Comparison of ENCODE assay signal across 9 cellular contexts in genomic region chr7:75420152-75420551, GRCh38. TPM values are rescaled to one million over a fixed set of nuclear protein-coding genes. Genes with fewer than 3 reads are reported as not detected.
DNase-seq lines count a peak whose midpoint lies in the region; ATAC-seq and TF ChIP-seq lines count a peak whose summit lies in the region.
"Not testable (repeated sequence)": the region's sequence is repeated elsewhere in the genome, so short reads cannot be mapped to it uniquely, and the experiment has no call there.
"Had no signal": no experiment of that assay in that cellular context is flagged by ENCODE, and none has a peak within 500 bp of the region (broad histone marks: within the 10 kb centered on the region; RNA-seq: fewer than 3 reads in every experiment).

No MANE protein-coding gene starts in this region.

- not testable (repeated sequence) for H3K9me3 Mint-ChIP-seq in CD4-positive, alpha-beta T cell; activated CD4-positive, alpha-beta T cell treated with anti-CD3 and anti-CD28 coated beads, Interleukin-2, amount 10 ng/mL, durations not matched to agents 24 days and 14 days; activated T-helper 1 cell treated with anti-CD3 and anti-CD28 coated beads, Interleukin-12 subunit alpha, Interleukin-12 subunit beta, Interleukin-2, Interleukin-4 antibody, amounts not matched to agents 30 ng/mL and 10 ng/mL and 1 ng/mL, durations not matched to agents 14 hours and 24 hours and 36 hours; brain; immature natural killer cell; osteocyte (ENCODE audit: unreplicated experiment); stimulated activated naive B cell treated with anti-CD40 and anti-IgM and Interleukin-4, amounts not matched to agents 10 μg/mL and 1 μg/mL and 100 μg/mL, for 72 hours

- not testable (repeated sequence) for H3K27me3 ChIP-seq in CD4-positive, alpha-beta T cell (ENCODE audit: control insufficient read depth, insufficient read depth, low read length); Panc1 (ENCODE audit: control insufficient read depth, insufficient read depth, low read length)

- H3K27ac ChIP-seq in CD4-positive, alpha-beta T cell (ENCODE audit: low read depth, low read length); Panc1 (ENCODE audit: low read length): not testable (repeated sequence)

- not testable (repeated sequence) for H3K36me3 ChIP-seq in Panc1 (ENCODE audit: control insufficient read depth, insufficient read depth, low read length)

- TSS peak; percentile 9 for BruUV-seq in Panc1 (replicated peaks; lab: Mats Ljungman, UMichigan)

- H3K4me1 ChIP-seq in Panc1 (ENCODE audit: control insufficient read depth, insufficient read depth, low read length): not testable (repeated sequence)

- not testable (repeated sequence) for H3K9me3 ChIP-seq in CD4-positive, alpha-beta T cell (ENCODE audit: control insufficient read depth, low read length); Panc1 (ENCODE audit: control insufficient read depth, insufficient read depth, low read depth, low read length)

- H3K27me3 Mint-ChIP-seq in CD4-positive, alpha-beta T cell; activated CD4-positive, alpha-beta T cell treated with anti-CD3 and anti-CD28 coated beads, Interleukin-2, amount 10 ng/mL, durations not matched to agents 24 days and 14 days; activated T-helper 1 cell treated with anti-CD3 and anti-CD28 coated beads, Interleukin-12 subunit alpha, Interleukin-12 subunit beta, Interleukin-2, Interleukin-4 antibody, amounts not matched to agents 30 ng/mL and 10 ng/mL and 1 ng/mL, durations not matched to agents 14 hours and 24 hours and 36 hours (ENCODE audit: insufficient read depth); brain; immature natural killer cell (ENCODE audit: low read depth in 3 of 3); osteocyte (ENCODE audit: unreplicated experiment); stimulated activated naive B cell treated with anti-CD40 and anti-IgM and Interleukin-4, amounts not matched to agents 10 μg/mL and 1 μg/mL and 100 μg/mL, for 72 hours: not testable (repeated sequence)

- H3K4me3 ChIP-seq in Panc1 (ENCODE audit: low read depth in 2 of 2, low read length in 2 of 2): not testable (repeated sequence)

- POLR2A ChIA-PET in CD4-positive, alpha-beta T cell (lab: Charles Lee); Panc1 (lab: Charles Lee): not testable (repeated sequence)

- not testable (repeated sequence) for H3K4me3 Mint-ChIP-seq in CD4-positive, alpha-beta T cell; activated CD4-positive, alpha-beta T cell treated with anti-CD3 and anti-CD28 coated beads, Interleukin-2, amount 10 ng/mL, durations not matched to agents 24 days and 14 days; activated T-helper 1 cell treated with anti-CD3 and anti-CD28 coated beads, Interleukin-12 subunit alpha, Interleukin-12 subunit beta, Interleukin-2, Interleukin-4 antibody, amounts not matched to agents 30 ng/mL and 10 ng/mL and 1 ng/mL, durations not matched to agents 14 hours and 24 hours and 36 hours; brain; immature natural killer cell; osteocyte (ENCODE audit: unreplicated experiment); stimulated activated naive B cell treated with anti-CD40 and anti-IgM and Interleukin-4, amounts not matched to agents 10 μg/mL and 1 μg/mL and 100 μg/mL, for 72 hours

- ATAC-seq in CD4-positive, alpha-beta T cell (ENCODE audit: poor library complexity); Panc1; stimulated activated naive B cell treated with anti-CD40 and anti-IgM and Interleukin-4, amounts not matched to agents 10 μg/mL and 1 μg/mL and 100 μg/mL, for 72 hours (replicated peaks): not testable (repeated sequence)

- H3K27ac Mint-ChIP-seq in CD4-positive, alpha-beta T cell: peak overlapping the region; percentile 63
- H3K27ac Mint-ChIP-seq in activated CD4-positive, alpha-beta T cell treated with anti-CD3 and anti-CD28 coated beads, Interleukin-2, amount 10 ng/mL, durations not matched to agents 24 days and 14 days: peak overlapping the region; percentile 53
- peak overlapping the region; percentile 29 for H3K27ac Mint-ChIP-seq in activated T-helper 1 cell treated with anti-CD3 and anti-CD28 coated beads, Interleukin-12 subunit alpha, Interleukin-12 subunit beta, Interleukin-2, Interleukin-4 antibody, amounts not matched to agents 30 ng/mL and 10 ng/mL and 1 ng/mL, durations not matched to agents 14 hours and 24 hours and 36 hours
- H3K27ac Mint-ChIP-seq in brain (peak overlapping the region in 3 of 5 experiments; percentile 51 to 92 (median 65)), immature natural killer cell (peak overlapping the region; percentile 39 to 80 (median 68))
- H3K27ac Mint-ChIP-seq in osteocyte (ENCODE audit: unreplicated experiment): not testable (repeated sequence)
- H3K27ac Mint-ChIP-seq in stimulated activated naive B cell treated with anti-CD40 and anti-IgM and Interleukin-4, amounts not matched to agents 10 μg/mL and 1 μg/mL and 100 μg/mL, for 72 hours: peak overlapping the region; percentile 76

- DNase-seq in CD4-positive, alpha-beta T cell; Panc1 (ENCODE audit: low read depth, low spot score); activated CD4-positive, alpha-beta T cell treated with anti-CD3 and anti-CD28 coated beads, Interleukin-2, amount 10 ng/mL, durations not matched to agents 24 days and 14 days; activated T-helper 1 cell treated with anti-CD3 and anti-CD28 coated beads, Interleukin-12 subunit alpha, Interleukin-12 subunit beta, Interleukin-2, Interleukin-4 antibody, amounts not matched to agents 30 ng/mL and 10 ng/mL and 1 ng/mL, durations not matched to agents 14 hours and 24 hours and 36 hours (ENCODE audit: low spot score); immature natural killer cell; stimulated activated naive B cell treated with anti-CD40 and anti-IgM and Interleukin-4, amounts not matched to agents 10 μg/mL and 1 μg/mL and 100 μg/mL, for 72 hours: not testable (repeated sequence)
- DNase-seq in osteocyte (ENCODE audit: extremely low spot score, unreplicated experiment): peak; percentile 27

- intact Hi-C loops in CD4-positive, alpha-beta T cell (cut with DNase I, micrococcal nuclease); Panc1 (cut with micrococcal nuclease; ENCODE audit: unreplicated experiment); activated CD4-positive, alpha-beta T cell treated with anti-CD3 and anti-CD28 coated beads, Interleukin-2, amount 10 ng/mL, durations not matched to agents 24 days and 14 days (cut with micrococcal nuclease); activated T-helper 1 cell treated with anti-CD3 and anti-CD28 coated beads, Interleukin-12 subunit alpha, Interleukin-12 subunit beta, Interleukin-2, Interleukin-4 antibody, amounts not matched to agents 30 ng/mL and 10 ng/mL and 1 ng/mL, durations not matched to agents 14 hours and 24 hours and 36 hours (cut with micrococcal nuclease): not testable (repeated sequence)

- TF ChIP-seq CTCF in CD4-positive, alpha-beta T cell (IDR thresholded peaks at IDR 0.05); Panc1 (IDR thresholded peaks at IDR 0.05); brain (conservative IDR thresholded peaks at IDR 0.05); osteocyte (IDR thresholded peaks at IDR 0.05): not testable (repeated sequence)

- in situ Hi-C loops in Panc1 (cut with HindIII; ENCODE audit: low pct_unique_long_range_greater_than_20kb, low sequenced_read_pairs): not testable (repeated sequence)

- peaks cover 36% of the 10 kb centered on the region for H3K36me3 Mint-ChIP-seq in CD4-positive, alpha-beta T cell (ENCODE audit: low read depth)
- H3K36me3 Mint-ChIP-seq in activated CD4-positive, alpha-beta T cell treated with anti-CD3 and anti-CD28 coated beads, Interleukin-2, amount 10 ng/mL, durations not matched to agents 24 days and 14 days (ENCODE audit: low read depth): peaks cover 32% of the 10 kb centered on the region
- H3K36me3 Mint-ChIP-seq in activated T-helper 1 cell treated with anti-CD3 and anti-CD28 coated beads, Interleukin-12 subunit alpha, Interleukin-12 subunit beta, Interleukin-2, Interleukin-4 antibody, amounts not matched to agents 30 ng/mL and 10 ng/mL and 1 ng/mL, durations not matched to agents 14 hours and 24 hours and 36 hours (ENCODE audit: low read depth): peaks cover 16% of the 10 kb centered on the region
- peaks cover 22% of the 10 kb centered on the region for H3K36me3 Mint-ChIP-seq in brain
- not testable (repeated sequence) for H3K36me3 Mint-ChIP-seq in immature natural killer cell; osteocyte (ENCODE audit: unreplicated experiment)
- H3K36me3 Mint-ChIP-seq in stimulated activated naive B cell treated with anti-CD40 and anti-IgM and Interleukin-4, amounts not matched to agents 10 μg/mL and 1 μg/mL and 100 μg/mL, for 72 hours: peaks cover 15 to 20% of the 10 kb centered on the region in 2 donors

- CTCF ChIA-PET in CD4-positive, alpha-beta T cell (lab: Charles Lee); Panc1 (lab: Charles Lee): not testable (repeated sequence)

- not testable (repeated sequence) for H3K4me1 Mint-ChIP-seq in CD4-positive, alpha-beta T cell (ENCODE audit: low read depth); activated CD4-positive, alpha-beta T cell treated with anti-CD3 and anti-CD28 coated beads, Interleukin-2, amount 10 ng/mL, durations not matched to agents 24 days and 14 days; activated T-helper 1 cell treated with anti-CD3 and anti-CD28 coated beads, Interleukin-12 subunit alpha, Interleukin-12 subunit beta, Interleukin-2, Interleukin-4 antibody, amounts not matched to agents 30 ng/mL and 10 ng/mL and 1 ng/mL, durations not matched to agents 14 hours and 24 hours and 36 hours (ENCODE audit: low read depth); brain; osteocyte (ENCODE audit: unreplicated experiment); stimulated activated naive B cell treated with anti-CD40 and anti-IgM and Interleukin-4, amounts not matched to agents 10 μg/mL and 1 μg/mL and 100 μg/mL, for 72 hours
- H3K4me1 Mint-ChIP-seq in immature natural killer cell: peaks cover 10 to 14% of the 10 kb centered on the region in 2 donors

RNA-seq across cellular contexts. Expression of gene TRIM73, which starts 24.7 kb away (rescaled TPM):
- total RNA-seq in CD4-positive, alpha-beta T cell: 10 to 100 TPM; 19.1 to 22.3 TPM
- total RNA-seq in Panc1 (2021; ENCODE audit: unreplicated experiment) (4.1 TPM), osteocyte (3.2 and 7.4 TPM in 2 replicates)
- polyA plus RNA-seq in Panc1 (2012; ENCODE audit: insufficient read length): 1.5 TPM
- total RNA-seq in activated CD4-positive, alpha-beta T cell treated with anti-CD3 and anti-CD28 coated beads, Interleukin-2, amount 10 ng/mL, durations not matched to agents 24 days and 14 days: 3.8 and 5.8 TPM in 2 replicates
- total RNA-seq in activated T-helper 1 cell treated with anti-CD3 and anti-CD28 coated beads, Interleukin-12 subunit alpha, Interleukin-12 subunit beta, Interleukin-2, Interleukin-4 antibody, amounts not matched to agents 30 ng/mL and 10 ng/mL and 1 ng/mL, durations not matched to agents 14 hours and 24 hours and 36 hours: 5.7 and 6.6 TPM in 2 replicates
- polyA plus RNA-seq in brain (ENCODE audit: insufficient read depth, low read depth, low replicate concordance) (2.3 TPM), immature natural killer cell (1 to 10 TPM in 1 of 3 donors, under 1 TPM in 2; 0.20 to 3.6 (median 0.69) TPM)
- total RNA-seq: HT1080 had no signal
